ENCODE assay signal across 10 cellular contexts in the genomic region with DNA sequence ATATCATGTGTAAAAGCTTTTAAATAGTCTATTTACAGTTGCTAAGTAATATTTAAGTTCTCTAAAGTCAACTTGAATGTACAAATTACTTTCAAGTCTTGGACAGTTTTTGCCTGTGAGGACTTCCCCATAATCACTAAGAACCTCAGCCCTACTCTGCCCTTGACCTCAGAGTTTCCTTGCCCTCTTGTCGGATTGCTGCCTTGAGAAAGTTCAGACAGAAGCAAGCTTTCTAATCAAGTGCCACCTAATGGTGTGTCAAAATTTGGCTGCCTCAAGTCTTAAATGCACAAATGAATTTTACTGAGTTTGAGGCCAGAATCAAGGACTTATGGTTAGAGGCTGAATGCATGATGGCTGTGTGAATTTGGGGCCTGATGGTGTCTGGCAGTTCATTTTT.
DNase-seq lines count a peak whose midpoint lies in the region; ATAC-seq and TF ChIP-seq lines count a peak whose summit lies in the region.
"Had no signal": no experiment of that assay in that cellular context is flagged by ENCODE, and none has a peak within 500 bp of the region (broad histone marks: within the 10 kb centered on the region; RNA-seq: fewer than 3 reads in every experiment).

No MANE protein-coding gene starts in this region.

- H3K9me3 Mint-ChIP-seq in WTC11 (peaks cover 8% of the 10 kb centered on the region), neural progenitor cell (no peaks in the 10 kb centered on the region)

- H3K36me3 ChIP-seq in Karpas-422 (ENCODE audit: insufficient read depth, low read length) = no peaks in the 10 kb centered on the region
- no peaks in the 10 kb centered on the region for H3K36me3 ChIP-seq in parathyroid adenoma (ENCODE audit: control insufficient read depth, insufficient read depth, low read length)
- no peaks in the 10 kb centered on the region for H3K36me3 ChIP-seq in ovary
- no peaks in the 10 kb centered on the region for H3K36me3 ChIP-seq in neural progenitor cell

- H3K27ac Mint-ChIP-seq in WTC11 (peak overlapping the region; percentile 32; the same call in 1 of the 2 replicates), neural progenitor cell (no peak overlapping the region)

- WGBS in ovary, 3 donors = 33 to 46% (median 33%) methylated on average over 1 of the region's 1 CpG

- H3K4me1 ChIP-seq in Karpas-422 (ENCODE audit: low read length) = peaks cover 32% of the 10 kb centered on the region
- peaks cover 10% of the 10 kb centered on the region for H3K4me1 ChIP-seq in parathyroid adenoma
- H3K4me1 ChIP-seq in ovary (ENCODE audit: insufficient read depth) = peaks cover 3% of the 10 kb centered on the region
- H3K4me1 ChIP-seq in neural progenitor cell = no peaks in the 10 kb centered on the region

- 0 out of 2 replicates have a peak overlapping the region, but pooled peaks have one; percentile 6 for H2AFZ ChIP-seq in Karpas-422 (ENCODE audit: low read length)
- H2AFZ ChIP-seq in parathyroid adenoma = peak overlapping the region; percentile 10
- no peak overlapping the region for H2AFZ ChIP-seq in neural progenitor cell (replicated peaks)

- ATAC-seq in GM18498 (IDR thresholded peaks at IDR 0.05; ENCODE audit: unreplicated experiment) = peak; percentile 51
- no peak for ATAC-seq in WTC11
- ATAC-seq: esophagus mucosa had no signal

- H3K9me2 ChIP-seq in Karpas-422 (replicated peaks; ENCODE audit: insufficient read depth, low read length) = no peaks in the 10 kb centered on the region

- H3K79me2 ChIP-seq in Karpas-422 (ENCODE audit: low read length) (no peaks in the 10 kb centered on the region), parathyroid adenoma (peaks cover 2% of the 10 kb centered on the region), neural progenitor cell (ENCODE audit: low read depth) (no peaks in the 10 kb centered on the region)

- POLR2A ChIA-PET in WTC11 (lab: Charles Lee) = interaction anchor here (0.7 kb wide), 1 partner anchor 89 kb away, joined by 3 read pairs; no protein-coding TSS in a partner anchor

- no peaks in the 10 kb centered on the region for H4K20me1 ChIP-seq in Karpas-422 (ENCODE audit: insufficient read depth, low read depth, low read length)
- H4K20me1 ChIP-seq in neural progenitor cell (ENCODE audit: low read depth) = no peaks in the 10 kb centered on the region

- no peak for TF ChIP-seq EP300 in ovary (IDR thresholded peaks at IDR 0.05)

- H3K27ac ChIP-seq in Karpas-422 (ENCODE audit: low read length) = peak overlapping the region; percentile 50
- H3K27ac ChIP-seq in parathyroid adenoma = no peak overlapping the region
- no peak overlapping the region for H3K27ac ChIP-seq in ovary
- H3K27ac ChIP-seq in neural progenitor cell = no peak overlapping the region

- no peak overlapping the region for H3K4me2 ChIP-seq in Karpas-422 (ENCODE audit: low read depth, low read length, poor library complexity, severe bottlenecking)
- no peak overlapping the region for H3K4me2 ChIP-seq in parathyroid adenoma (ENCODE audit: low read length)
- no peak overlapping the region for H3K4me2 ChIP-seq in neural progenitor cell

- H3K36me3 Mint-ChIP-seq in WTC11 = peaks cover 2% of the 10 kb centered on the region; the same call in 1 of the 2 replicates
- H3K36me3 Mint-ChIP-seq in neural progenitor cell = no peaks in the 10 kb centered on the region

- H3K4me3 Mint-ChIP-seq in WTC11 (no peak overlapping the region), neural progenitor cell (no peak overlapping the region)

- H3K9ac ChIP-seq in Karpas-422 (ENCODE audit: low read length) = no peak overlapping the region
- H3K9ac ChIP-seq in parathyroid adenoma = no peak overlapping the region
- no peak overlapping the region for H3K9ac ChIP-seq in neural progenitor cell

- H3K27me3 Mint-ChIP-seq in WTC11 (ENCODE audit: low read depth) (no peaks in the 10 kb centered on the region), neural progenitor cell (ENCODE audit: insufficient read depth, low read depth) (peaks cover 4% of the 10 kb centered on the region)

- peaks cover 16% of the 10 kb centered on the region for H3F3A ChIP-seq in neural progenitor cell (ENCODE audit: low read depth)

- H3K4me3 ChIP-seq in Karpas-422 (ENCODE audit: low read length) (no peak overlapping the region), parathyroid adenoma (ENCODE audit: low read depth, low read length) (no peak overlapping the region), ovary (no peak overlapping the region), neural progenitor cell (no peak overlapping the region)

- H3K9me3 ChIP-seq in Karpas-422 (ENCODE audit: low read length) (no peaks in the 10 kb centered on the region), parathyroid adenoma (ENCODE audit: control insufficient read depth, low read length) (no peaks in the 10 kb centered on the region), ovary (no peaks in the 10 kb centered on the region), neural progenitor cell (ENCODE audit: low read depth) (no peaks in the 10 kb centered on the region)

- intact Hi-C loops in ovary (cut with DNase I) = loop anchor here in 1 of 4 donors (10.0 kb wide), 1 partner anchor 507 kb away; no protein-coding TSS in a partner anchor

- TF ChIP-seq POLR2A in ovary (IDR thresholded peaks at IDR 0.05) = no peak

- TF ChIP-seq CTCF in WTC11 (IDR thresholded peaks at IDR 0.05) = no peak
- peak; percentile 10 for TF ChIP-seq CTCF in parathyroid adenoma (IDR thresholded peaks at IDR 0.05)
- TF ChIP-seq CTCF in ovary (IDR thresholded peaks at IDR 0.05) = no peak
- no peak for TF ChIP-seq CTCF in neural progenitor cell (IDR thresholded peaks at IDR 0.05)

- H3K27me3 ChIP-seq in Karpas-422 (ENCODE audit: low read length) (no peaks in the 10 kb centered on the region), parathyroid adenoma (ENCODE audit: control insufficient read depth, insufficient read depth, low read length) (no peaks in the 10 kb centered on the region), ovary (no peaks in the 10 kb centered on the region), neural progenitor cell (no peaks in the 10 kb centered on the region)

- CTCF ChIA-PET in WTC11 (lab: Charles Lee) = interaction anchor here (0.6 to 1.6 kb wide), 5 partner anchors 7 to 360 kb away, joined by 3 to 6 read pairs (median 4); no protein-coding TSS in a partner anchor

- DNase-seq in Karpas-422 = peak; percentile 76
- no peak for DNase-seq in WTC11 (ENCODE audit: low spot score)
- no peak for DNase-seq in mucosa of gallbladder (ENCODE audit: low spot score)
- DNase-seq in ovary = no peak
- DNase-seq in neural progenitor cell (ENCODE audit: low spot score) = no peak
- DNase-seq: NCI-H1436 treated with DMSO at 0.1 percent for 48 hours, SHP77 treated with DMSO at 0.1 percent for 48 hours had no signal

- H3K4me1 Mint-ChIP-seq in WTC11 (peaks cover 5% of the 10 kb centered on the region; the same call in 1 of the 2 replicates), neural progenitor cell (no peaks in the 10 kb centered on the region)

TF ChIP-seq in WTC11, 78 proteins besides CTCF, POLR2A, EP300 and RAD21:
- TF ChIP-seq SMAD3 (CRISPR knock-in tag; IDR thresholded peaks at IDR 0.05; ENCODE audit: borderline replicate concordance) = no peak
- TF ChIP-seq, protein P1, sequence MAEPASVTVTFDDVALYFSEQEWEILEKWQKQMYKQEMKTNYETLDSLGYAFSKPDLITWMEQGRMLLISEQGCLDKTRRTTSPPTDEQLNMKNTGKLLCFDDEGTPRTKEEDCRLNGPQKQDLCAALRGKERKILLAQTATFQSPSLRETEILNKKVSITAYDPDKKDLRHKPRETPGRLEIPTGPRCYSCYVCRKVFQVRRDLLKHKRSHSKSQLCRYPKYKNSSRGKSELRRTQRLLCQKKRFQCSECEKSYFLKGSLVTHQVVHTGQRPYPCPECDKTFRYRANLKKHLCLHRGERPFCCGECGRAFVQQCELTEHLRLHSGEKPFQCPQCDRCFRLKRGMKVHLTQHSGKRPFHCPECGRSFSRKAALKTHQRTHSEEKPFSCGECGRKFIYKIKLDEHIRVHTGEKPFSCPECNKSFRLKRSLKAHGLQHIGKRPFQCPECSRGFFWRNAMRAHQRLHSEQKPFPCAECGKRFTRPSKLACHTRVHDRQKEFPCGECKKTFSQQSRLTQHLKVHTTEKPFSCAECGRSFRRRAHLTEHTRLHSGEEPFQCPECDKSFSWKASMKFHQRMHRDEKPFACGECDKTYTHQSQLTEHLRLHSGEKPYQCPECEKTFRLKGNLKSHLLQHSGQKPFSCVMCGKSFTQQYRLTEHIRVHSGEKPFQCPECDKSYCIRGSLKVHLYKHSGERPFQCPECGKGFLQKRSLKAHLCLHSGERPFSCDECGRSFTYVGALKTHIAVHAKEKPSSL (CRISPR knock-in tag; conservative IDR thresholded peaks at IDR 0.05) = no peak
- TF ChIP-seq ZNF232 (CRISPR knock-in tag; IDR thresholded peaks at IDR 0.05) = no peak
- TF ChIP-seq ATF1 (CRISPR knock-in tag; IDR thresholded peaks at IDR 0.05) = no peak
- TF ChIP-seq ZNF671 (CRISPR knock-in tag; IDR thresholded peaks at IDR 0.05) = no peak
- TF ChIP-seq, protein P2, sequence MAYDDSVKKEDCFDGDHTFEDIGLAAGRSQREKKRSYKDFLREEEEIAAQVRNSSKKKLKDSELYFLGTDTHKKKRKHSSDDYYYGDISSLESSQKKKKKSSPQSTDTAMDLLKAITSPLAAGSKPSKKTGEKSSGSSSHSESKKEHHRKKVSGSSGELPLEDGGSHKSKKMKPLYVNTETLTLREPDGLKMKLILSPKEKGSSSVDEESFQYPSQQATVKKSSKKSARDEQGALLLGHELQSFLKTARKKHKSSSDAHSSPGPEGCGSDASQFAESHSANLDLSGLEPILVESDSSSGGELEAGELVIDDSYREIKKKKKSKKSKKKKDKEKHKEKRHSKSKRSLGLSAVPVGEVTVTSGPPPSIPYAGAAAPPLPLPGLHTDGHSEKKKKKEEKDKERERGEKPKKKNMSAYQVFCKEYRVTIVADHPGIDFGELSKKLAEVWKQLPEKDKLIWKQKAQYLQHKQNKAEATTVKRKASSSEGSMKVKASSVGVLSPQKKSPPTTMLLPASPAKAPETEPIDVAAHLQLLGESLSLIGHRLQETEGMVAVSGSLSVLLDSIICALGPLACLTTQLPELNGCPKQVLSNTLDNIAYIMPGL (CRISPR knock-in tag; IDR thresholded peaks at IDR 0.05) = no peak
- no peak for TF ChIP-seq ZNF423 (CRISPR knock-in tag; IDR thresholded peaks at IDR 0.05)
- TF ChIP-seq CREB1 (CRISPR knock-in tag; IDR thresholded peaks at IDR 0.05) = no peak
- TF ChIP-seq ELF4 (CRISPR knock-in tag; IDR thresholded peaks at IDR 0.05; ENCODE audit: low read depth) = no peak
- no peak for TF ChIP-seq CBFB (CRISPR knock-in tag; IDR thresholded peaks at IDR 0.05; ENCODE audit: low read depth)
TF ChIP-seq in WTC11: peak in this region for 0.
